ENCODE assay signal across 8 cellular contexts in the genomic region with DNA sequence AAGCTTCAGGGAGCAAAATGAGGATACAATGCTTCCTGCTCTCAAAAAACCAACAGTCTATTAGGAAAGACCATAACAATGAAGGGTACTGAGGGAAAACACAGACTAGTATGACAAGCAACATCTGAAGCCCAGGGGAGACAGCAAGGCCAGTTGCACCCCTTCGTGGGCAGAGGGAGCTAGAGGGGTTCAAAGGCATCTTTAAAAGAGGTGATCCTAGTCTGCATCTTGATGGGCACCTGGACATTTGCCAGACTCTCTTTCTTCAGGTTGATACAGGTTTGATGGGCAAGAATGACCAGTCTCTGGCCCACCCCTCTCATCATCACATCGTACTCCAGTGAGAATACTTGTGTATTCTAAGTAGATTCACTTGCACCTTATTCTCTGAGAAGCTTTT.
DNase-seq lines count a peak whose midpoint lies in the region; ATAC-seq and TF ChIP-seq lines count a peak whose summit lies in the region.

No MANE protein-coding gene starts in this region.

- no peaks in the 10 kb centered on the region for H3K27me3 Mint-ChIP-seq in stimulated activated naive CD8-positive, alpha-beta T cell treated with anti-CD3 and anti-CD28 coated beads, Interleukin-15, amount 100 ng/mL, for 72 hours

- no peak overlapping the region for H3K4me3 ChIP-seq in cardiac muscle cell
- no peak overlapping the region for H3K4me3 ChIP-seq in choroid plexus epithelial cell (ENCODE audit: low read depth, low read length)

- intact Hi-C loops in left ventricle myocardium superior (cut with micrococcal nuclease) = no loop called here

- peaks cover 61% of the 10 kb centered on the region for H3K4me1 Mint-ChIP-seq in stimulated activated naive CD8-positive, alpha-beta T cell treated with anti-CD3 and anti-CD28 coated beads, Interleukin-15, amount 100 ng/mL, for 72 hours

- no peaks in the 10 kb centered on the region for H3K27me3 ChIP-seq in cardiac muscle cell

- H3K27ac ChIP-seq in cardiac muscle cell = no peak overlapping the region

- no peaks in the 10 kb centered on the region for H3K9me3 Mint-ChIP-seq in stimulated activated naive CD8-positive, alpha-beta T cell treated with anti-CD3 and anti-CD28 coated beads, Interleukin-15, amount 100 ng/mL, for 72 hours

- no peaks in the 10 kb centered on the region for H3K36me3 ChIP-seq in cardiac muscle cell

- no peaks in the 10 kb centered on the region for H3K4me1 ChIP-seq in cardiac muscle cell (ENCODE audit: low read depth)

- DNase-seq in cardiac muscle cell (ENCODE audit: low read depth in 1 of 2, low spot score in 1 of 2) (no peak), left ventricle myocardium superior (no peak), NCI-H226 (peak; percentile 17), choroid plexus epithelial cell (ENCODE audit: low read depth) (peak; percentile 13), hippocampal formation (lab: John Stamatoyannopoulos, UW) (no peak), islet precursor cell (no peak)
- peak; percentile 36 to 43 for DNase-seq in stimulated activated naive CD8-positive, alpha-beta T cell treated with anti-CD3 and anti-CD28 coated beads, Interleukin-15, amount 100 ng/mL, for 72 hours

- H3K9me3 ChIP-seq in cardiac muscle cell (ENCODE audit: low read depth) = no peaks in the 10 kb centered on the region

- peak overlapping the region in 1 of 2 donors; percentile 34 for H3K27ac Mint-ChIP-seq in stimulated activated naive CD8-positive, alpha-beta T cell treated with anti-CD3 and anti-CD28 coated beads, Interleukin-15, amount 100 ng/mL, for 72 hours

- TF ChIP-seq CTCF in cardiac muscle cell (IDR thresholded peaks at IDR 0.05; ENCODE audit: low read depth, low read length) (peak; percentile 8), choroid plexus epithelial cell (conservative IDR thresholded peaks at IDR 0.05; ENCODE audit: low read depth, low read length) (peak; percentile 29)

- H3K4me3 Mint-ChIP-seq in stimulated activated naive CD8-positive, alpha-beta T cell treated with anti-CD3 and anti-CD28 coated beads, Interleukin-15, amount 100 ng/mL, for 72 hours = peak overlapping the region; percentile 10 to 41

- no peak for ATAC-seq in left ventricle myocardium superior
- peak; percentile 76 for ATAC-seq in stimulated activated naive CD8-positive, alpha-beta T cell treated with anti-CD3 and anti-CD28 coated beads, Interleukin-15, amount 100 ng/mL, for 72 hours
- no peak for ATAC-seq in GM21717 (IDR thresholded peaks at IDR 0.05; ENCODE audit: unreplicated experiment)

Comparison
In these comparisons a context has a peak if more than half of its experiments do, and no peak if none do; other contexts are left out.
1. DNase-seq: peak in NCI-H226 (single experiment), choroid plexus epithelial cell (single experiment) and stimulated activated naive CD8-positive, alpha-beta T cell treated with anti-CD3 and anti-CD28 coated beads, Interleukin-15, amount 100 ng/mL, for 72 hours (2 of 2); none in cardiac muscle cell (0 of 2), left ventricle myocardium superior (single experiment), hippocampal formation (0 of 2) and islet precursor cell (single experiment).